7 cellular contexts compared by ENCODE assay signal in genomic region chr11:72111803-72112540, GRCh38. TPM values are rescaled to one million over a fixed set of nuclear protein-coding genes. Genes with fewer than 3 reads are reported as not detected.
DNase-seq lines count a peak whose midpoint lies in the region; ATAC-seq and TF ChIP-seq lines count a peak whose summit lies in the region.

No MANE protein-coding gene starts in this region.

- TF ChIP-seq POLR2A in GM18505 (IDR thresholded peaks at IDR 0.05; ENCODE audit: borderline replicate concordance, extremely low read depth, insufficient read depth, insufficient read length) = peak; percentile 92

- H3K27ac Mint-ChIP-seq in T-helper 1 cell treated with Interleukin-12 subunit alpha and Interleukin-12 subunit beta and Interleukin-4 antibody, amounts not matched to agents 30 μg/mL and 1 μg/mL, for 36 hours = peak overlapping the region; percentile 98

- in situ Hi-C loops in astrocyte of the spinal cord (cut with HindIII; ENCODE audit: low sequenced_read_pairs) = no loop called here

- no peak for TF ChIP-seq CTCF in astrocyte of the spinal cord (IDR thresholded peaks at IDR 0.05; ENCODE audit: low read depth, low read length)

- H3K36me3 Mint-ChIP-seq in T-helper 1 cell treated with Interleukin-12 subunit alpha and Interleukin-12 subunit beta and Interleukin-4 antibody, amounts not matched to agents 30 μg/mL and 1 μg/mL, for 36 hours (ENCODE audit: low read depth) = peaks cover 8% of the 10 kb centered on the region

- DNase-seq in NCI-H1694 (lab: John Stamatoyannopoulos, UW) (peak; percentile 97), astrocyte of the spinal cord (ENCODE audit: low read depth, low spot score) (peak; percentile 100), hippocampal formation (lab: John Stamatoyannopoulos, UW) (peak; percentile 95 to 100), renal cortical epithelial cell (ENCODE audit: low read depth) (peak; percentile 99)

- peak overlapping the region; percentile 86 for H3K4me3 ChIP-seq in astrocyte of the spinal cord (ENCODE audit: low read depth, low read length)

- peaks cover 5% of the 10 kb centered on the region for H3K9me3 Mint-ChIP-seq in T-helper 1 cell treated with Interleukin-12 subunit alpha and Interleukin-12 subunit beta and Interleukin-4 antibody, amounts not matched to agents 30 μg/mL and 1 μg/mL, for 36 hours

- peak; percentile 71 for ATAC-seq in GM18505 (IDR thresholded peaks at IDR 0.05; ENCODE audit: unreplicated experiment)
- peak; percentile 92 for ATAC-seq in HG02885 (IDR thresholded peaks at IDR 0.05; ENCODE audit: poor library complexity, unreplicated experiment)

- peaks cover 18% of the 10 kb centered on the region for H3K4me1 Mint-ChIP-seq in T-helper 1 cell treated with Interleukin-12 subunit alpha and Interleukin-12 subunit beta and Interleukin-4 antibody, amounts not matched to agents 30 μg/mL and 1 μg/mL, for 36 hours (ENCODE audit: low read depth)

- peak overlapping the region; percentile 92 for H3K4me3 Mint-ChIP-seq in T-helper 1 cell treated with Interleukin-12 subunit alpha and Interleukin-12 subunit beta and Interleukin-4 antibody, amounts not matched to agents 30 μg/mL and 1 μg/mL, for 36 hours

- no peaks in the 10 kb centered on the region for H3K27me3 Mint-ChIP-seq in T-helper 1 cell treated with Interleukin-12 subunit alpha and Interleukin-12 subunit beta and Interleukin-4 antibody, amounts not matched to agents 30 μg/mL and 1 μg/mL, for 36 hours (ENCODE audit: low read depth)

RNA-seq across cellular contexts. Expression of gene ANAPC15, which starts 0.5 kb away (rescaled TPM):
- 17.2 and 21.5 TPM in 2 replicates for total RNA-seq in renal cortical epithelial cell

RNA-seq across cellular contexts. Expression of gene TOMT, which starts 6.2 kb away (rescaled TPM):
- not detected in 2 replicates for total RNA-seq in renal cortical epithelial cell

RNA-seq across cellular contexts. Expression of gene LAMTOR1, which starts 8.9 kb away (rescaled TPM):
- 77.4 and 82.0 TPM in 2 replicates for total RNA-seq in renal cortical epithelial cell

RNA-seq across cellular contexts. Expression of gene FOLR3, which starts 23.6 kb away (rescaled TPM):
- total RNA-seq in renal cortical epithelial cell = 1.9 and 7.6 TPM in 2 replicates

RNA-seq across cellular contexts. Expression of gene LRRC51, which starts 31.3 kb away (rescaled TPM):
- total RNA-seq in renal cortical epithelial cell = 6.8 and 11.7 TPM in 2 replicates

Comparison
In these comparisons a context has a peak if more than half of its experiments do, and no peak if none do; other contexts are left out.
1. Peak in every context shown above with its lines: DNase-seq, ATAC-seq and H3K4me3 ChIP-seq.